Comparison of ENCODE assay signal across 8 cellular contexts in genomic region chrX:81201692-81202412, GRCh38. TPM values are rescaled to one million over a fixed set of nuclear protein-coding genes. Genes with fewer than 3 reads are reported as not detected.
DNase-seq lines count a peak whose midpoint lies in the region; ATAC-seq, FAIRE-seq and TF ChIP-seq lines count a peak whose summit lies in the region.

HMGN5 (minus strand) TSS chrX:81201913; CDS start chrX:81121549, 80,364 bp downstream.
SH3BGRL (plus strand) TSS chrX:81202102; CDS start chrX:81202201, 99 bp downstream.

- H3K9ac ChIP-seq in HUES48 (ENCODE audit: low read depth, low read length): peak within 1 kb of the TSS; percentile 78

- intact Hi-C loops in Calu3 (cut with micrococcal nuclease; ENCODE audit: unreplicated experiment): loop anchor here (2.0 to 5.0 kb wide), 2 partner anchors 59 to 80 kb away; no protein-coding TSS in a partner anchor
- intact Hi-C loops in pancreas (cut with DNase I): no loop called here

- TF ChIP-seq CTCF in Calu3 (IDR thresholded peaks at IDR 0.05; ENCODE audit: unreplicated experiment) (no peak), cardiac muscle cell (IDR thresholded peaks at IDR 0.05; ENCODE audit: low read depth, low read length) (no peak), pancreas (IDR thresholded peaks at IDR 0.05) (no peak), tibial nerve (IDR thresholded peaks at IDR 0.05) (peak in 1 of 5 experiments; percentile 25)

- no peaks in the 10 kb centered on the region for H3K36me3 ChIP-seq in HUES48 (ENCODE audit: control insufficient read depth, insufficient read depth, low read length)
- H3K36me3 ChIP-seq in cardiac muscle cell: no peaks in the 10 kb centered on the region
- no peaks in the 10 kb centered on the region for H3K36me3 ChIP-seq in pancreas
- H3K36me3 ChIP-seq in tibial nerve: no peaks in the 10 kb centered on the region

- peaks cover 21% of the 10 kb centered on the region for H3K36me3 Mint-ChIP-seq in Calu3 (ENCODE audit: insufficient read depth, unreplicated experiment)

- TF ChIP-seq EP300 in tibial nerve (IDR thresholded peaks at IDR 0.05): peak in 1 of 2 donors; percentile 28

- TF ChIP-seq POLR2A in tibial nerve (IDR thresholded peaks at IDR 0.05): peak in 1 of 2 donors; percentile 42

- H3K4me3 Mint-ChIP-seq in Calu3 (ENCODE audit: low read depth, unreplicated experiment): peak within 1 kb of the TSS; percentile 87

- no peaks in the 10 kb centered on the region; the same call in 1 of the 2 replicates for H3K4me1 ChIP-seq in HUES48 (ENCODE audit: control insufficient read depth, insufficient read depth, low read length)
- no peaks in the 10 kb centered on the region for H3K4me1 ChIP-seq in cardiac muscle cell (ENCODE audit: low read depth)
- H3K4me1 ChIP-seq in pancreas: no peaks in the 10 kb centered on the region
- peaks cover 0 to 5% (median 0%) of the 10 kb centered on the region in 4 donors for H3K4me1 ChIP-seq in tibial nerve

- H3K27ac ChIP-seq in HUES48 (ENCODE audit: low read depth, low read length): peak within 1 kb of the TSS; percentile 79
- peak within 1 kb of the TSS; percentile 94 for H3K27ac ChIP-seq in cardiac muscle cell
- H3K27ac ChIP-seq in pancreas: peak within 1 kb of the TSS; percentile 37 to 78 (median 58)
- peak within 1 kb of the TSS; percentile 67 to 86 (median 74) for H3K27ac ChIP-seq in tibial nerve

- H3K9me3 ChIP-seq in HUES48 (ENCODE audit: control insufficient read depth, insufficient read depth, low read length): peaks cover 17% of the 10 kb centered on the region; the same call in 1 of the 2 replicates
- no peaks in the 10 kb centered on the region for H3K9me3 ChIP-seq in cardiac muscle cell (ENCODE audit: low read depth)
- no peaks in the 10 kb centered on the region for H3K9me3 ChIP-seq in pancreas
- H3K9me3 ChIP-seq in tibial nerve: no peaks in the 10 kb centered on the region

- H3K9me3 Mint-ChIP-seq in Calu3 (ENCODE audit: low read depth, unreplicated experiment): no peaks in the 10 kb centered on the region

- no TSS peak for BruUV-seq in Calu3 (replicated peaks; lab: Mats Ljungman, UMichigan)

- 1 to 14% methylated on average over 22 of the region's 22 CpGs for WGBS in pancreas, 2 donors
- WGBS in tibial nerve, 2 donors: 0 to 27% methylated on average over 22 of the region's 22 CpGs

- H3K4me1 Mint-ChIP-seq in Calu3 (ENCODE audit: low read depth, unreplicated experiment): peaks cover 30% of the 10 kb centered on the region

- H3K4me3 ChIP-seq in HUES48 (ENCODE audit: low read depth, low read length): peak within 1 kb of the TSS; percentile 70
- H3K4me3 ChIP-seq in cardiac muscle cell: peak within 1 kb of the TSS; percentile 91
- peak within 1 kb of the TSS; percentile 5 to 40 (median 24) for H3K4me3 ChIP-seq in pancreas
- peak within 1 kb of the TSS; percentile 29 to 64 (median 43) for H3K4me3 ChIP-seq in tibial nerve

- H3K27me3 Mint-ChIP-seq in Calu3 (ENCODE audit: unreplicated experiment): no peaks in the 10 kb centered on the region

- FAIRE-seq in pancreas (lab: Jason Lieb, UNC): peak; percentile 67

- DNase-seq in Calu3 (peak; percentile 78), SKM-1 (lab: John Stamatoyannopoulos, UW; ENCODE audit: unreplicated experiment) (peak; percentile 66), cardiac muscle cell (ENCODE audit: low read depth in 1 of 2, low spot score in 1 of 2) (peak; percentile 87 to 93), pancreas (peak; percentile 80 to 90 (median 89)), tibial nerve (ENCODE audit: low spot score in 2 of 2) (peak; percentile 41 to 64)
- peak; percentile 15 for DNase-seq in activated naive CD8-positive, alpha-beta T cell treated with anti-CD3 and anti-CD28 coated beads, Interleukin-2, amount 50 U/mL, for 16 hours (ENCODE audit: low read depth, low spot score)

- CTCF ChIA-PET in Calu3 (lab: Charles Lee): interaction anchor here (0.7 kb wide), 1 partner anchor 43 kb away, joined by 4 read pairs; no protein-coding TSS in a partner anchor

- H3K27me3 ChIP-seq in HUES48 (ENCODE audit: control insufficient read depth, insufficient read depth, low read length) (no peaks in the 10 kb centered on the region), cardiac muscle cell (no peaks in the 10 kb centered on the region), pancreas (no peaks in the 10 kb centered on the region), tibial nerve (no peaks in the 10 kb centered on the region)

- peak within 1 kb of the TSS; percentile 97 for H3K27ac Mint-ChIP-seq in Calu3 (ENCODE audit: unreplicated experiment)

- ATAC-seq in GM21381 (IDR thresholded peaks at IDR 0.05; ENCODE audit: unreplicated experiment) (peak; percentile 96), pancreas (peak; percentile 98 to 99 (median 99))

RNA-seq across cellular contexts. Expression of gene HMGN5, which starts in this region (rescaled TPM):
- total RNA-seq in Calu3 (2022) (13.0 and 14.4 TPM in 2 replicates), cardiac muscle cell (3.2 and 7.8 TPM in 2 replicates), pancreas (1 to 10 TPM; 1.2 to 3.9 (median 2.0) TPM), tibial nerve (10 to 100 TPM in 1 of 4 donors, 1 to 10 TPM in 3; 7.2 to 29.4 (median 8.1) TPM)
- polyA plus RNA-seq in cardiac muscle cell (20.7 and 30.5 TPM in 2 replicates), pancreas (10 to 100 TPM in 1 of 2 donors, 1 to 10 TPM in 1; 3.8 to 18.9 TPM)

RNA-seq across cellular contexts. Expression of gene SH3BGRL, which starts in this region (rescaled TPM):
- 91.2 and 105 TPM in 2 replicates for total RNA-seq in Calu3 (2022)
- 98.1 and 120 TPM in 2 replicates for total RNA-seq in cardiac muscle cell
- polyA plus RNA-seq in cardiac muscle cell: 181 and 222 TPM in 2 replicates
- total RNA-seq in pancreas: 10 to 100 TPM; 28.5 to 67.0 (median 37.2) TPM
- polyA plus RNA-seq in pancreas: 10 to 100 TPM; 28.1 to 59.7 TPM
- 100 to 1,000 TPM in 2 of 4 donors, 10 to 100 TPM in 2; 95.9 to 151 (median 113) TPM for total RNA-seq in tibial nerve

Comparison
In these comparisons a context has a peak if more than half of its experiments do, and no peak if none do; other contexts are left out.
1. Peak in every context shown above with its lines: DNase-seq, ATAC-seq, H3K4me3 ChIP-seq and H3K27ac ChIP-seq.
2. DNase-seq: peak in every context shown above with its lines; median percentile 90 in cardiac muscle cell; 89 in pancreas; 78 in Calu3; 66 in SKM-1; 52 in tibial nerve; 15 in activated naive CD8-positive, alpha-beta T cell treated with anti-CD3 and anti-CD28 coated beads, Interleukin-2, amount 50 U/mL, for 16 hours.
3. H3K4me3 ChIP-seq: peak in every context shown above with its lines; median percentile 91 in cardiac muscle cell; 70 in HUES48; 43 in tibial nerve; 24 in pancreas.